ENCODE assay signal across 11 cellular contexts in the genomic region with DNA sequence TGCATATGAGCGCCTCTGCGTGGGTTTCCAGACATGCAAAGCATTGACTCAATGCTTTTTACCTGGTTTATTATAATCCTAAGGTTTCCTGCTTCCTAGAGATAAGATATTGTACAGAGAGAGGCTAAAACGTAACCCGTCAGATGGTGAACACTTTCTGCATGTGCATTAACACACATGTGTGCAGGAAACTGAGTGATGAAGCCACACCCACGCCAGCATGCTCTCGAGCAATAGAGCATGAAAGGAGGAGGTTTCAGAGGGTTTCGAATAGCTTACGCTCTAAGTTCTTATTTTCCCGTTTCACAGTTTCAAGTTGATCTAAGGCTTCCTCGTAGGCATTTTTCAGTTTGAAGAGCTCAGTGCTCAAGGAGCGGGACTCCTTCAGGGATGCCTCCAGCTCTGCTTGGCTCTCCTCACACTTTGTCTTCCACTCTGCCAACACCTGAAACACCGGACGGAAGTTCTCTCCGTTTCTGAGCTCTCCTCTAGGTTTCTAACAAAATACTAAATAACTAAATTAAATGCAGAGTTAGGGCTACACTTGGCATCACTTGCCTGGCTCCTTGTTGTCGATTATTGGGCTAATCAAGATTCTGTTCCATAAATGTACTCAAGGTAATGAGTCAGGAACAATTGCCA.
DNase-seq lines count a peak whose midpoint lies in the region; ATAC-seq lines count a peak whose summit lies in the region.
"Had no signal": no experiment of that assay in that cellular context is flagged by ENCODE, and none has a peak within 500 bp of the region (broad histone marks: within the 10 kb centered on the region; RNA-seq: fewer than 3 reads in every experiment).

No MANE protein-coding gene starts in this region.

- ATAC-seq in GM21786 (IDR thresholded peaks at IDR 0.05; ENCODE audit: unreplicated experiment), result peak; percentile 96
- peak; percentile 93 for ATAC-seq in HG03342 (IDR thresholded peaks at IDR 0.05; ENCODE audit: unreplicated experiment)

- DNase-seq in stimulated activated CD4-positive, alpha-beta T cell treated with anti-CD3 and anti-CD28 coated beads, Interleukin-4, amount 100 ng/mL, for 24 hours, result peak; percentile 7
- DNase-seq in stimulated activated CD4-positive, alpha-beta T cell treated with anti-CD3 and anti-CD28 coated beads, Interleukin-4, amount 100 ng/mL, for 4 hours, result no peak
- DNase-seq in C1 segment of cervical spinal cord (lab: John Stamatoyannopoulos, UW), result no peak
- DNase-seq in OCI-M2 (lab: John Stamatoyannopoulos, UW; ENCODE audit: unreplicated experiment), result no peak
- no peak for DNase-seq in hippocampal formation (lab: John Stamatoyannopoulos, UW)
- no peak for DNase-seq in activated CD4-positive, CD25-positive, alpha-beta regulatory T cell treated with anti-CD3 and anti-CD28 coated beads, Interleukin-2, amount 50 U/mL, for 72 hours
- DNase-seq: caudate nucleus, NCI-H510A, SW 1271 had no signal
